Comparison of ENCODE assay signal across 1 cellular context in the genomic region with DNA sequence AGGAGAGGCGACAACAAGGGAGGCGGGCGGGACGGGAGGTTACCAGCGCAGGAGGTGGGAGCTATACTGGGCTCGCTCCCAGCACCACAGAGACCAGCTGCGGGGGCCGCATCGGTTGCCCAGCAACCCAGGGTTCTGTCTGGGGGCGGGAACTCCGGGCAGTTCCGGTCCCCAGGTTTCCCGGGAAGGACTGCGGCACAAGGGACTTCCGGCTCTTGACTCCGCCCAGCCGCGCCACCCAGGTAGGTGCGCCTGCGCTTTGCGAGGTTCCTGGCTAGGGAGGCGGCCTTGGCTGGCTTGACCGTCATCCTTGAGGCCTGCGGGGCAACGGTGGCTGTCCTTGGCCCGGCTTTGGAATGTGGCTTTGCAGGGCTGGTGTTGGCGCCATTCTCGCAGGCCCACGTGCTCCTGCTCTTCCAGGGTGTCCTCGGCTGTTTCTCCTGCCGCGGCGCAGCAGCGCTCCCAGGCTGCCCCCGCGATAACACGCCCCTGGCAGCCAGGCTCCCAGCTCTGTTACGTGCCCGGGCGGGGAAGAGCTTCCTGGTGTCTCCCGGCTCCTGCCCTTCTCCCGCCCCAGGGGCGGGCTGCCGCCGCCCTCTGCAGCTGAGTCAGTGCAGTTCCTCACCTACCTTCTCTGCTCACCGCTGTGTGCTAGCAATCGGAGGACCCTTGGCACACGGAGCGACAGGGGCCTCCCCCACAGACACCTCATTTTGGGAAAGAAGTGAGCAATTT.
TF ChIP-seq lines count a peak whose summit lies in the region.

TSS of gene RSPH3 (minus strand) at position 534 of the 735 bp plus-strand sequence. CDS start 652 bp downstream, outside the sequence.

TF ChIP-seq in HepG2, 621 proteins besides CTCF, POLR2A, EP300 and RAD21 (continued from another document and continues in another):
- TF ChIP-seq ZNF580 (CRISPR knock-in tag; IDR thresholded peaks at IDR 0.05; ENCODE audit: borderline replicate concordance, low read depth): peak; percentile 98
- peak; percentile 92; the same call in 1 of the 2 replicates for TF ChIP-seq ZNF83 (CRISPR knock-in tag; IDR thresholded peaks at IDR 0.05; ENCODE audit: borderline replicate concordance)
- TF ChIP-seq, protein P1, sequence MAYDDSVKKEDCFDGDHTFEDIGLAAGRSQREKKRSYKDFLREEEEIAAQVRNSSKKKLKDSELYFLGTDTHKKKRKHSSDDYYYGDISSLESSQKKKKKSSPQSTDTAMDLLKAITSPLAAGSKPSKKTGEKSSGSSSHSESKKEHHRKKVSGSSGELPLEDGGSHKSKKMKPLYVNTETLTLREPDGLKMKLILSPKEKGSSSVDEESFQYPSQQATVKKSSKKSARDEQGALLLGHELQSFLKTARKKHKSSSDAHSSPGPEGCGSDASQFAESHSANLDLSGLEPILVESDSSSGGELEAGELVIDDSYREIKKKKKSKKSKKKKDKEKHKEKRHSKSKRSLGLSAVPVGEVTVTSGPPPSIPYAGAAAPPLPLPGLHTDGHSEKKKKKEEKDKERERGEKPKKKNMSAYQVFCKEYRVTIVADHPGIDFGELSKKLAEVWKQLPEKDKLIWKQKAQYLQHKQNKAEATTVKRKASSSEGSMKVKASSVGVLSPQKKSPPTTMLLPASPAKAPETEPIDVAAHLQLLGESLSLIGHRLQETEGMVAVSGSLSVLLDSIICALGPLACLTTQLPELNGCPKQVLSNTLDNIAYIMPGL (CRISPR knock-in tag; IDR thresholded peaks at IDR 0.05; ENCODE audit: borderline replicate concordance in 1 of 2, low read depth in 1 of 2): peak; percentile 98
- 0 out of 2 replicates have a peak, but pooled peaks have one; percentile 5 for TF ChIP-seq SUZ12 (IDR thresholded peaks at IDR 0.05; ENCODE audit: low read depth, low read length)
- TF ChIP-seq PCBP1 (IDR thresholded peaks at IDR 0.05; ENCODE audit: borderline replicate concordance, low read depth, low read length): peak; percentile 82; the same call in 1 of the 2 replicates
- TF ChIP-seq SPEN (CRISPR knock-in tag; IDR thresholded peaks at IDR 0.05; ENCODE audit: low read depth): peak; percentile 98
- peak; percentile 93 for TF ChIP-seq ZNF574 (CRISPR knock-in tag; IDR thresholded peaks at IDR 0.05)
- peak; percentile 99 for TF ChIP-seq ZNF230 (CRISPR knock-in tag; IDR thresholded peaks at IDR 0.05)
- peak; percentile 78 for TF ChIP-seq ZNF770 (CRISPR knock-in tag; IDR thresholded peaks at IDR 0.05)
- TF ChIP-seq, protein P2, sequence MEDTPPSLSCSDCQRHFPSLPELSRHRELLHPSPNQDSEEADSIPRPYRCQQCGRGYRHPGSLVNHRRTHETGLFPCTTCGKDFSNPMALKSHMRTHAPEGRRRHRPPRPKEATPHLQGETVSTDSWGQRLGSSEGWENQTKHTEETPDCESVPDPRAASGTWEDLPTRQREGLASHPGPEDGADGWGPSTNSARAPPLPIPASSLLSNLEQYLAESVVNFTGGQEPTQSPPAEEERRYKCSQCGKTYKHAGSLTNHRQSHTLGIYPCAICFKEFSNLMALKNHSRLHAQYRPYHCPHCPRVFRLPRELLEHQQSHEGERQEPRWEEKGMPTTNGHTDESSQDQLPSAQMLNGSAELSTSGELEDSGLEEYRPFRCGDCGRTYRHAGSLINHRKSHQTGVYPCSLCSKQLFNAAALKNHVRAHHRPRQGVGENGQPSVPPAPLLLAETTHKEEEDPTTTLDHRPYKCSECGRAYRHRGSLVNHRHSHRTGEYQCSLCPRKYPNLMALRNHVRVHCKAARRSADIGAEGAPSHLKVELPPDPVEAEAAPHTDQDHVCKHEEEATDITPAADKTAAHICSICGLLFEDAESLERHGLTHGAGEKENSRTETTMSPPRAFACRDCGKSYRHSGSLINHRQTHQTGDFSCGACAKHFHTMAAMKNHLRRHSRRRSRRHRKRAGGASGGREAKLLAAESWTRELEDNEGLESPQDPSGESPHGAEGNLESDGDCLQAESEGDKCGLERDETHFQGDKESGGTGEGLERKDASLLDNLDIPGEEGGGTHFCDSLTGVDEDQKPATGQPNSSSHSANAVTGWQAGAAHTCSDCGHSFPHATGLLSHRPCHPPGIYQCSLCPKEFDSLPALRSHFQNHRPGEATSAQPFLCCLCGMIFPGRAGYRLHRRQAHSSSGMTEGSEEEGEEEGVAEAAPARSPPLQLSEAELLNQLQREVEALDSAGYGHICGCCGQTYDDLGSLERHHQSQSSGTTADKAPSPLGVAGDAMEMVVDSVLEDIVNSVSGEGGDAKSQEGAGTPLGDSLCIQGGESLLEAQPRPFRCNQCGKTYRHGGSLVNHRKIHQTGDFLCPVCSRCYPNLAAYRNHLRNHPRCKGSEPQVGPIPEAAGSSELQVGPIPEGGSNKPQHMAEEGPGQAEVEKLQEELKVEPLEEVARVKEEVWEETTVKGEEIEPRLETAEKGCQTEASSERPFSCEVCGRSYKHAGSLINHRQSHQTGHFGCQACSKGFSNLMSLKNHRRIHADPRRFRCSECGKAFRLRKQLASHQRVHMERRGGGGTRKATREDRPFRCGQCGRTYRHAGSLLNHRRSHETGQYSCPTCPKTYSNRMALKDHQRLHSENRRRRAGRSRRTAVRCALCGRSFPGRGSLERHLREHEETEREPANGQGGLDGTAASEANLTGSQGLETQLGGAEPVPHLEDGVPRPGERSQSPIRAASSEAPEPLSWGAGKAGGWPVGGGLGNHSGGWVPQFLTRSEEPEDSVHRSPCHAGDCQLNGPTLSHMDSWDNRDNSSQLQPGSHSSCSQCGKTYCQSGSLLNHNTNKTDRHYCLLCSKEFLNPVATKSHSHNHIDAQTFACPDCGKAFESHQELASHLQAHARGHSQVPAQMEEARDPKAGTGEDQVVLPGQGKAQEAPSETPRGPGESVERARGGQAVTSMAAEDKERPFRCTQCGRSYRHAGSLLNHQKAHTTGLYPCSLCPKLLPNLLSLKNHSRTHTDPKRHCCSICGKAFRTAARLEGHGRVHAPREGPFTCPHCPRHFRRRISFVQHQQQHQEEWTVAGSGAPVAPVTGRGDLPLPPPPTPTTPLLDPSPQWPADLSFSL (CRISPR knock-in tag; IDR thresholded peaks at IDR 0.05): peak; percentile 84; the same call in 1 of the 2 replicates
- no peak for TF ChIP-seq SOX6 (IDR thresholded peaks at IDR 0.05)
- peak; percentile 85; the same call in 1 of the 2 replicates for TF ChIP-seq SOX6 (CRISPR knock-in tag; IDR thresholded peaks at IDR 0.05)
- no peak for TF ChIP-seq GTF2F1 (IDR thresholded peaks at IDR 0.05; ENCODE audit: low read length)
- TF ChIP-seq ZNF501 (CRISPR knock-in tag; IDR thresholded peaks at IDR 0.05): peak; percentile 100
- TF ChIP-seq ONECUT2 (CRISPR knock-in tag; IDR thresholded peaks at IDR 0.05): peak; percentile 51; the same call in 1 of the 2 replicates
- peak; percentile 77 for TF ChIP-seq TBX3 (IDR thresholded peaks at IDR 0.05; ENCODE audit: borderline replicate concordance)
- TF ChIP-seq MED1 (CRISPR knock-in tag; IDR thresholded peaks at IDR 0.05): peak; percentile 94
- TF ChIP-seq GMEB1 (CRISPR knock-in tag; IDR thresholded peaks at IDR 0.05; ENCODE audit: borderline replicate concordance): peak; percentile 88
- TF ChIP-seq FOXK1 (CRISPR knock-in tag; IDR thresholded peaks at IDR 0.05; ENCODE audit: borderline replicate concordance, low read depth): peak; percentile 82; the same call in 1 of the 2 replicates
- TF ChIP-seq ZNF780A (CRISPR knock-in tag; IDR thresholded peaks at IDR 0.05): peak; percentile 84; the same call in 1 of the 2 replicates
- peak; percentile 80 for TF ChIP-seq PTBP1 (IDR thresholded peaks at IDR 0.05; ENCODE audit: low read depth, low read length, poor library complexity, severe bottlenecking)
- TF ChIP-seq CAMTA2 (CRISPR knock-in tag; IDR thresholded peaks at IDR 0.05; ENCODE audit: borderline replicate concordance): peak; percentile 91
- TF ChIP-seq ZNF747 (CRISPR knock-in tag; IDR thresholded peaks at IDR 0.05; ENCODE audit: borderline replicate concordance): peak; percentile 99
- peak; percentile 35; the same call in 1 of the 2 replicates for TF ChIP-seq ZNF652 (CRISPR knock-in tag; IDR thresholded peaks at IDR 0.05; ENCODE audit: borderline replicate concordance, low read depth)
- TF ChIP-seq AGO1 (IDR thresholded peaks at IDR 0.05; ENCODE audit: low read depth, low read length, poor library complexity, severe bottlenecking): peak; percentile 83
- peak; percentile 84 for TF ChIP-seq NFKBIZ (CRISPR knock-in tag; IDR thresholded peaks at IDR 0.05)
- TF ChIP-seq KMT2A (CRISPR knock-in tag; IDR thresholded peaks at IDR 0.05): peak; percentile 92
- TF ChIP-seq NR1H2 (CRISPR knock-in tag; IDR thresholded peaks at IDR 0.05; ENCODE audit: borderline replicate concordance, low read depth): peak; percentile 96; the same call in 1 of the 2 replicates
- no peak for TF ChIP-seq NCOA5 (CRISPR knock-in tag; IDR thresholded peaks at IDR 0.05)
- peak; percentile 99 for TF ChIP-seq TOE1 (CRISPR knock-in tag; IDR thresholded peaks at IDR 0.05)
- peak; percentile 99 for TF ChIP-seq TMF1 (CRISPR knock-in tag; IDR thresholded peaks at IDR 0.05; ENCODE audit: low read depth)
- peak; percentile 95 for TF ChIP-seq PITX1 (CRISPR knock-in tag; IDR thresholded peaks at IDR 0.05)
- TF ChIP-seq ZSCAN9 (CRISPR knock-in tag; IDR thresholded peaks at IDR 0.05; ENCODE audit: borderline replicate concordance): peak; percentile 91
- peak; percentile 88 for TF ChIP-seq ARID5B (CRISPR knock-in tag; IDR thresholded peaks at IDR 0.05)
- TF ChIP-seq MTA1 (CRISPR knock-in tag; IDR thresholded peaks at IDR 0.05; ENCODE audit: borderline replicate concordance): peak; percentile 97; the same call in 1 of the 2 replicates
- peak; percentile 96 for TF ChIP-seq MXD4 (CRISPR knock-in tag; IDR thresholded peaks at IDR 0.05)
- TF ChIP-seq ZNF670 (CRISPR knock-in tag; IDR thresholded peaks at IDR 0.05; ENCODE audit: borderline replicate concordance): peak; percentile 99
- peak; percentile 86 for TF ChIP-seq ZNF264 (CRISPR knock-in tag; IDR thresholded peaks at IDR 0.05)
